Comparison of ENCODE assay signal across 12 cellular contexts in genomic region chr2:85748039-85748438, GRCh38. TPM values are rescaled to one million over a fixed set of nuclear protein-coding genes. Genes with fewer than 3 reads are reported as not detected.
A peak's percentile ranks its signal among the peaks of the same experiment; 100 is the strongest.
DNase-seq lines count a peak whose midpoint lies in the region; ATAC-seq and TF ChIP-seq lines count a peak whose summit lies in the region.
"Had no signal": no experiment of that assay in that cellular context is flagged by ENCODE, and none has a peak within 500 bp of the region (broad histone marks: within the 10 kb centered on the region; RNA-seq: fewer than 3 reads in every experiment).

No MANE protein-coding gene starts in this region.

- H3K9me3 ChIP-seq in BLaER1: no peaks in the 10 kb centered on the region
- H3K9me3 ChIP-seq in OCI-LY3 (ENCODE audit: insufficient read depth, low read length): no peaks in the 10 kb centered on the region
- H3K9me3 ChIP-seq: colonic mucosa had no signal

- TF ChIP-seq CTCF in OCI-LY3 (IDR thresholded peaks at IDR 0.05; ENCODE audit: low read depth, low read length): no peak

- ATAC-seq in GM19328 (IDR thresholded peaks at IDR 0.05; ENCODE audit: unreplicated experiment): peak; percentile 73
- peak; percentile 49 for ATAC-seq in HG02973 (IDR thresholded peaks at IDR 0.05; ENCODE audit: unreplicated experiment)
- no peak for ATAC-seq in left lobe of liver

- no peak overlapping the region for H3K4me3 ChIP-seq in BLaER1
- H3K4me3 ChIP-seq in OCI-LY3 (ENCODE audit: low read length): no peak overlapping the region
- H3K4me3 ChIP-seq: colonic mucosa had no signal

- peak overlapping the region; percentile 87 for H3K4me2 ChIP-seq in BLaER1
- peak overlapping the region; percentile 19; the same call in 1 of the 2 replicates for H3K4me2 ChIP-seq in OCI-LY3 (ENCODE audit: low read length)

- H3K27ac ChIP-seq in BLaER1 (no peak overlapping the region), OCI-LY3 (ENCODE audit: low read length) (no peak overlapping the region)
- H3K27ac ChIP-seq: colonic mucosa had no signal

- H3K4me1 ChIP-seq in BLaER1: peaks cover 65% of the 10 kb centered on the region
- H3K4me1 ChIP-seq in OCI-LY3 (ENCODE audit: low read length): peaks cover 16% of the 10 kb centered on the region

- DNase-seq in NCI-H1417 (lab: John Stamatoyannopoulos, UW) (no peak), left lobe of liver (ENCODE audit: low spot score) (no peak)
- DNase-seq in stimulated activated CD4-positive, alpha-beta T cell treated with anti-CD3 and anti-CD28 coated beads, Interleukin-4, amount 100 ng/mL, for 24 hours: no peak
- DNase-seq in activated CD4-positive, alpha-beta T cell treated with anti-CD3 and anti-CD28 coated beads for 4 hours: no peak
- DNase-seq: colonic mucosa, GF-D8, glutamatergic neuron, OCI-M1 had no signal

- H3K36me3 ChIP-seq in BLaER1: no peaks in the 10 kb centered on the region
- H3K36me3 ChIP-seq in OCI-LY3 (replicated peaks; ENCODE audit: low read depth, low read length): no peaks in the 10 kb centered on the region
- H3K36me3 ChIP-seq: colonic mucosa had no signal

- H3K9ac ChIP-seq in BLaER1 (no peak overlapping the region), OCI-LY3 (ENCODE audit: low read length) (no peak overlapping the region)

- H3K79me2 ChIP-seq in OCI-LY3 (ENCODE audit: low read length): no peaks in the 10 kb centered on the region

- no peak overlapping the region for H2AFZ ChIP-seq in OCI-LY3 (ENCODE audit: low read depth, low read length)

- H3K27me3 ChIP-seq in BLaER1 (peaks cover 36% of the 10 kb centered on the region), OCI-LY3 (ENCODE audit: low read depth, low read length) (peaks cover 65% of the 10 kb centered on the region)

- H4K20me1 ChIP-seq in BLaER1: peaks cover 21% of the 10 kb centered on the region; the same call in 1 of the 2 replicates
- no peaks in the 10 kb centered on the region; the same call in 1 of the 2 replicates for H4K20me1 ChIP-seq in OCI-LY3 (ENCODE audit: insufficient read depth, low read length)

RNA-seq across cellular contexts. Expression of gene ATOH8, which starts 5.8 kb away (rescaled TPM):
- 28.0 TPM for total RNA-seq in left lobe of liver

RNA-seq across cellular contexts. Expression of gene GNLY, which starts 53.9 kb away (rescaled TPM):
- total RNA-seq in left lobe of liver: 0.68 TPM
